ENCODE assay signal across 9 cellular contexts in the genomic region with DNA sequence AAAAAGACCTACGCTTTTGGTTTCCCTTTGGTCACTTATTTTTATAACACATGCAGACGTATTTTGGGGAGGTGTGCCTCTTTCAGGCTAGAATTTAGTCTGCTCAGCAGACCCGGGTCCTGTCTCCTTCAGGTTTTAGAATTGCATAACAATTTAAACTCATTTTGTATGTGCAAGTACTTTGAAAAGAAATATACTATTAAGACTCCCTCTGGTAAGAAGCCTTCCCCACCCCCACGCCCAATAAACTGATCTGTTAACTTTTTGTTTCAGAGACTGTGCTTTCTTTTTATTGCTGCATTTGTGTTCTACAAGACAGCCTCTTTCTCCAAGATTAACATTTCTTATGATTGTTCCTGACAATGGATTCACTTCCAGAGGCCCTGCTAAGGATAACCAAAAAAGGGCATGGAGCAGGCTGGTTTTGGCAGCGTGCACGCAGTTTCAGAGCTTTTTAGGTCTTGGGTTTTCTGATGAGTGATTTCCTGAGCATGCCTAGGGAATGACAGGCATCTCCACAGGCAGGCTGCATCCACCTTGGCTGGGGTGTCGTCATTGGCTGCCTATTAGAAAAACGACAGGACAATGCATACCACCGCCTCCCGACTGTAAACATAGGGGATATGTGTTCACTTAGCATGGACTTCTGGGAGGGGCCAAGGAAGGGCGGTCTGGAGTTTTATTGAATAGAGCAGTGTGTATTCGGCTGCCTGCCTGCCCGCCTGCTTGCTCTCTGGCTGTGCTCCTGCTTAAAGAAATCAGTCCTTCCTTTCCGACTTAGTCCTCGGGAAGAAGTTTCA. TPM values are rescaled to one million over a fixed set of nuclear protein-coding genes. Genes with fewer than 3 reads are reported as not detected.
DNase-seq lines count a peak whose midpoint lies in the region; ATAC-seq and TF ChIP-seq lines count a peak whose summit lies in the region.
"Had no signal": no experiment of that assay in that cellular context is flagged by ENCODE, and none has a peak within 500 bp of the region (broad histone marks: within the 10 kb centered on the region; RNA-seq: fewer than 3 reads in every experiment).

A gene with protein sequence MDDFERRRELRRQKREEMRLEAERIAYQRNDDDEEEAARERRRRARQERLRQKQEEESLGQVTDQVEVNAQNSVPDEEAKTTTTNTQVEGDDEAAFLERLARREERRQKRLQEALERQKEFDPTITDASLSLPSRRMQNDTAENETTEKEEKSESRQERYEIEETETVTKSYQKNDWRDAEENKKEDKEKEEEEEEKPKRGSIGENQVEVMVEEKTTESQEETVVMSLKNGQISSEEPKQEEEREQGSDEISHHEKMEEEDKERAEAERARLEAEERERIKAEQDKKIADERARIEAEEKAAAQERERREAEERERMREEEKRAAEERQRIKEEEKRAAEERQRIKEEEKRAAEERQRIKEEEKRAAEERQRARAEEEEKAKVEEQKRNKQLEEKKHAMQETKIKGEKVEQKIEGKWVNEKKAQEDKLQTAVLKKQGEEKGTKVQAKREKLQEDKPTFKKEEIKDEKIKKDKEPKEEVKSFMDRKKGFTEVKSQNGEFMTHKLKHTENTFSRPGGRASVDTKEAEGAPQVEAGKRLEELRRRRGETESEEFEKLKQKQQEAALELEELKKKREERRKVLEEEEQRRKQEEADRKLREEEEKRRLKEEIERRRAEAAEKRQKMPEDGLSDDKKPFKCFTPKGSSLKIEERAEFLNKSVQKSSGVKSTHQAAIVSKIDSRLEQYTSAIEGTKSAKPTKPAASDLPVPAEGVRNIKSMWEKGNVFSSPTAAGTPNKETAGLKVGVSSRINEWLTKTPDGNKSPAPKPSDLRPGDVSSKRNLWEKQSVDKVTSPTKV (plus strand): TSS at position 694 of the 800 bp plus-strand sequence. CDS start 88,100 bp downstream, outside the sequence.

- H3K27me3 ChIP-seq in Peyer's patch (no peaks in the 10 kb centered on the region), esophagus muscularis mucosa (no peaks in the 10 kb centered on the region), uterus (no peaks in the 10 kb centered on the region)

- H3K4me1 ChIP-seq in Peyer's patch (peaks cover 0 to 5% (median 0%) of the 10 kb centered on the region in 4 donors), esophagus muscularis mucosa (peaks cover 19 to 27% (median 22%) of the 10 kb centered on the region in 4 donors), uterus (peaks cover 0 to 5% of the 10 kb centered on the region in 2 donors)

- peaks cover 12% of the 10 kb centered on the region for H3K4me1 Mint-ChIP-seq in activated naive CD4-positive, alpha-beta T cell treated with anti-CD3 and anti-CD28 coated beads for 36 hours (ENCODE audit: low read depth)

- H3K27me3 Mint-ChIP-seq in activated naive CD4-positive, alpha-beta T cell treated with anti-CD3 and anti-CD28 coated beads for 36 hours (ENCODE audit: low read depth) = no peaks in the 10 kb centered on the region

- TF ChIP-seq POLR2A in Peyer's patch (IDR thresholded peaks at IDR 0.05) = peak; percentile 10 to 28
- TF ChIP-seq POLR2A in esophagus muscularis mucosa (IDR thresholded peaks at IDR 0.05; ENCODE audit: low read depth) = peak; percentile 63
- TF ChIP-seq POLR2A in uterus (IDR thresholded peaks at IDR 0.05) = peak; percentile 79 to 84

- CTCF ChIA-PET in activated naive CD4-positive, alpha-beta T cell treated with anti-CD3 and anti-CD28 coated beads for 36 hours (lab: Charles Lee) = no interaction called here

- intact Hi-C loops in esophagus muscularis mucosa (cut with DNase I) = no loop called here
- intact Hi-C loops in uterus (cut with DNase I; ENCODE audit: low total_unique reads) = no loop called here
- intact Hi-C loops in activated naive CD4-positive, alpha-beta T cell treated with anti-CD3 and anti-CD28 coated beads for 36 hours (cut with micrococcal nuclease) = no loop called here

- no peak within 1 kb of the TSS for H3K4me3 Mint-ChIP-seq in activated naive CD4-positive, alpha-beta T cell treated with anti-CD3 and anti-CD28 coated beads for 36 hours

- TF ChIP-seq CTCF in Peyer's patch (IDR thresholded peaks at IDR 0.05) (no peak), esophagus muscularis mucosa (IDR thresholded peaks at IDR 0.05) (peak in 1 of 3 experiments; percentile 9), uterus (IDR thresholded peaks at IDR 0.05) (no peak)

- no peaks in the 10 kb centered on the region for H3K36me3 Mint-ChIP-seq in activated naive CD4-positive, alpha-beta T cell treated with anti-CD3 and anti-CD28 coated beads for 36 hours (ENCODE audit: low read depth)

- peak within 1 kb of the TSS; percentile 26 to 50 (median 42) for H3K4me3 ChIP-seq in Peyer's patch
- H3K4me3 ChIP-seq in esophagus muscularis mucosa = peak within 1 kb of the TSS; percentile 51 to 70 (median 62)
- H3K4me3 ChIP-seq in uterus = peak within 1 kb of the TSS; percentile 63 to 78

- H3K27ac ChIP-seq in Peyer's patch (peak within 1 kb of the TSS; percentile 55 to 84 (median 66)), esophagus muscularis mucosa (replicated peaks in 1 of 4) (peak within 1 kb of the TSS; percentile 89 to 95 (median 92)), uterus (peak within 1 kb of the TSS; percentile 90 to 96)
- H3K27ac ChIP-seq: neutrophil had no signal

- 10% methylated on average over 13 of the region's 15 CpGs for WGBS in esophagus muscularis mucosa

- no peak within 1 kb of the TSS for H3K27ac Mint-ChIP-seq in activated naive CD4-positive, alpha-beta T cell treated with anti-CD3 and anti-CD28 coated beads for 36 hours

- TF ChIP-seq EP300 in esophagus muscularis mucosa (IDR thresholded peaks at IDR 0.05) = peak; percentile 90

- H3K9me3 Mint-ChIP-seq in activated naive CD4-positive, alpha-beta T cell treated with anti-CD3 and anti-CD28 coated beads for 36 hours = no peaks in the 10 kb centered on the region

- ATAC-seq in GM18520 (IDR thresholded peaks at IDR 0.05; ENCODE audit: unreplicated experiment) (no peak), GM21423 (IDR thresholded peaks at IDR 0.05; ENCODE audit: unreplicated experiment) (no peak)

- DNase-seq in COLO829 (ENCODE audit: low spot score) (peak; percentile 94), Peyer's patch (peak; percentile 27 to 69 (median 52)), esophagus muscularis mucosa (ENCODE audit: extremely low spot score) (peak; percentile 96), midbrain (lab: John Stamatoyannopoulos, UW) (peak; percentile 15), uterus (peak; percentile 83 to 93)
- no peak for DNase-seq in activated naive CD4-positive, alpha-beta T cell treated with anti-CD3 and anti-CD28 coated beads for 36 hours

- H3K36me3 ChIP-seq in Peyer's patch (no peaks in the 10 kb centered on the region), esophagus muscularis mucosa (peaks cover 0 to 2% (median under 1%) of the 10 kb centered on the region in 4 donors), uterus (no peaks in the 10 kb centered on the region)
- H3K36me3 ChIP-seq: neutrophil had no signal

- H3K9me3 ChIP-seq in Peyer's patch (no peaks in the 10 kb centered on the region), esophagus muscularis mucosa (no peaks in the 10 kb centered on the region), uterus (no peaks in the 10 kb centered on the region)
- H3K9me3 ChIP-seq: neutrophil had no signal

RNA-seq across cellular contexts. Expression of the gene that starts here (rescaled TPM):
- total RNA-seq in Peyer's patch (100 to 1,000 TPM in 1 of 4 donors, 10 to 100 TPM in 3; 39.2 to 536 (median 83.1) TPM), esophagus muscularis mucosa (1,000 to 10,000 TPM; 2,057 to 3,140 (median 2,687) TPM), uterus (1,000 to 10,000 TPM in 1 of 4 donors, 100 to 1,000 TPM in 3; 351 to 1,046 (median 551) TPM)
- total RNA-seq in activated naive CD4-positive, alpha-beta T cell treated with anti-CD3 and anti-CD28 coated beads for 36 hours = under 1 TPM; 0.42 to 0.62 TPM

Comparison
In these comparisons a context has a peak if more than half of its experiments do, and no peak if none do; other contexts are left out.
1. RNA of the gene that starts here (total RNA-seq): 2,057 to 3,140 TPM in esophagus muscularis mucosa, 351 to 1,046 TPM in uterus and 39.2 to 536 TPM in Peyer's patch; 0.42 to 0.62 TPM in activated naive CD4-positive, alpha-beta T cell treated with anti-CD3 and anti-CD28 coated beads for 36 hours; every median in the first group is over 10 times any median in the second.
2. POLR2A ChIP-seq: peak in every context shown above with its lines; median percentile 82 in uterus; 63 in esophagus muscularis mucosa; 19 in Peyer's patch.
3. Peak in every context shown above with its lines, with median percentiles within 50 percentile points of each other: H3K27ac ChIP-seq and H3K4me3 ChIP-seq.